ENCODE assay signal across 39 cellular contexts in the genomic region with DNA sequence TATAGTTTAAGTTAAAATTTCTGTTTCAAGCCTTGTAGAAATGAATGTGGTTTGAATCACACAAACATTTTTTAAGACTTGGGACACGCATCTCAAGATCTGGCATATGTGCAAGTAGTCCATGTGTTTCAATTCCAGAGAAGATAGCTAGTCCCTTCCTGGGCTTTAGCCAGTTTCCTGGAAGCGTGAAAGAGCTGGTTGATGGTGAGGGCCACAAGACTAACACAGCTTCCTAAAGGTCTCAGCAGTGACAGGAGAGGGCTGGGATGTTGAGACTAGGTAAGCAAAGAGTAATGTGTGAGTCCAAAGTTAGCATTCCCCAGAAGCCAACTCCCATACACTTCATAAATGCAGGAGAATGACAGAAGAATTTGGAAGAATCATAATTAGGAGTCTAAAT.
"Had no signal": no experiment of that assay in that cellular context is flagged by ENCODE, and none has a peak within 500 bp of the region (broad histone marks: within the 10 kb centered on the region; RNA-seq: fewer than 3 reads in every experiment).

No MANE protein-coding gene starts in this region.

- DNase-seq: activated CD4-positive, alpha-beta memory T cell treated with anti-CD3 and anti-CD28 coated beads, Interleukin-2, amount 10 ng/mL, durations not matched to agents 7 days and 5 days; activated CD4-positive, alpha-beta T cell treated with anti-CD3 and anti-CD28 coated beads for 1 hour; activated CD4-positive, alpha-beta T cell treated with anti-CD3 and anti-CD28 coated beads for 36 hours; activated CD4-positive, alpha-beta T cell treated with anti-CD3 and anti-CD28 coated beads for 48 hours; activated CD4-positive, alpha-beta T cell treated with anti-CD3 and anti-CD28 coated beads, Interleukin-2, amount 10 ng/mL, durations not matched to agents 7 days and 5 days; activated CD4-positive, alpha-beta T cell treated with anti-CD3 and anti-CD28 coated beads, Interleukin-2, amount 50 U/mL, for 48 hours; activated CD4-positive, CD25-positive, alpha-beta regulatory T cell; activated CD8-positive, alpha-beta memory T cell treated with anti-CD3 and anti-CD28 coated beads for 24 hours; activated CD8-positive, alpha-beta memory T cell treated with anti-CD3 and anti-CD28 coated beads, Interleukin-2, amount 10 ng/mL, durations not matched to agents 7 days and 5 days; activated CD8-positive, alpha-beta memory T cell treated with anti-CD3 and anti-CD28 coated beads, Interleukin-2, amount 50 U/mL, for 48 hours; activated CD8-positive, alpha-beta T cell treated with anti-CD3 and anti-CD28 coated beads, Interleukin-2, amount 10 ng/mL, durations not matched to agents 7 days and 5 days; activated effector memory CD4-positive, alpha-beta T cell treated with Interleukin-2 at 50 U/mL for 16 hours; activated gamma-delta T cell; activated naive CD4-positive, alpha-beta T cell treated with anti-CD3 and anti-CD28 coated beads, Interleukin-2, amount 10 ng/mL, durations not matched to agents 7 days and 5 days; activated naive CD4-positive, alpha-beta T cell treated with Interleukin-2 at 50 U/mL for 16 hours; activated naive CD8-positive, alpha-beta T cell treated with anti-CD3 and anti-CD28 coated beads, Interleukin-2, amount 10 ng/mL, durations not matched to agents 7 days and 5 days; activated naive CD8-positive, alpha-beta T cell treated with anti-CD3 and anti-CD28 coated beads, Interleukin-2, amount 50 U/mL, for 24 hours; activated T-cell treated with anti-CD3 and anti-CD28 coated beads, Interleukin-2, amount 50 U/mL, for 24 hours; activated T-cell treated with anti-CD3 and anti-CD28 coated beads, Interleukin-2, amount 50 U/mL, for 48 hours; amygdala; anterior cingulate cortex; caudate nucleus; cerebellar nuclear complex; T-helper 1 cell; T-helper 2 cell; T-helper 9 cell had no signal

- H3K27ac Mint-ChIP-seq: activated CD4-positive, alpha-beta memory T cell treated with anti-CD3 and anti-CD28 coated beads, Interleukin-2, amount 10 ng/mL, durations not matched to agents 7 days and 5 days; activated CD4-positive, alpha-beta T cell treated with anti-CD3 and anti-CD28 coated beads for 36 hours; activated CD4-positive, alpha-beta T cell treated with anti-CD3 and anti-CD28 coated beads, Interleukin-2, amount 10 ng/mL, durations not matched to agents 7 days and 5 days; activated CD8-positive, alpha-beta memory T cell treated with anti-CD3 and anti-CD28 coated beads, Interleukin-2, amount 10 ng/mL, durations not matched to agents 7 days and 5 days; activated CD8-positive, alpha-beta T cell treated with anti-CD3 and anti-CD28 coated beads, Interleukin-2, amount 10 ng/mL, durations not matched to agents 7 days and 5 days; activated naive CD4-positive, alpha-beta T cell treated with anti-CD3 and anti-CD28 coated beads, Interleukin-2, amount 10 ng/mL, durations not matched to agents 7 days and 5 days; activated naive CD4-positive, alpha-beta T cell treated with anti-CD3 and anti-CD28 coated beads, Interleukin-2, amount 50 U/mL, for 24 hours; activated naive CD8-positive, alpha-beta T cell; activated naive CD8-positive, alpha-beta T cell treated with anti-CD3 and anti-CD28 coated beads, Interleukin-2, amount 10 ng/mL, durations not matched to agents 7 days and 5 days; activated naive CD8-positive, alpha-beta T cell treated with anti-CD3 and anti-CD28 coated beads, Interleukin-2, amount 50 U/mL, for 24 hours; activated T-cell treated with anti-CD3 and anti-CD28 coated beads, Interleukin-2, amount 50 U/mL, for 24 hours; activated T-helper 2 cell treated with anti-CD3 and anti-CD28 coated beads, Interferon-gamma antibody, Interleukin-2, Interleukin-4, amounts not matched to agents 10 μg/mL and 5 μg/mL and 100 μg/mL, durations not matched to agents 14 hours and 24 hours and 36 hours; brain; T-helper 1 cell treated with Interleukin-12 subunit alpha and Interleukin-12 subunit beta and Interleukin-4 antibody, amounts not matched to agents 30 μg/mL and 1 μg/mL, for 36 hours; T-helper 2 cell treated with Interferon-gamma antibody and Interleukin-4, amounts not matched to agents 5 μg/mL and 100 μg/mL, for 36 hours had no signal

- H3K9me3 Mint-ChIP-seq: activated CD4-positive, alpha-beta memory T cell treated with anti-CD3 and anti-CD28 coated beads, Interleukin-2, amount 10 ng/mL, durations not matched to agents 7 days and 5 days; activated CD4-positive, alpha-beta T cell treated with anti-CD3 and anti-CD28 coated beads, Interleukin-2, amount 10 ng/mL, durations not matched to agents 7 days and 5 days; activated naive CD4-positive, alpha-beta T cell treated with anti-CD3 and anti-CD28 coated beads, Interleukin-2, amount 10 ng/mL, durations not matched to agents 7 days and 5 days; activated naive CD4-positive, alpha-beta T cell treated with anti-CD3 and anti-CD28 coated beads, Interleukin-2, amount 50 U/mL, for 24 hours; activated naive CD8-positive, alpha-beta T cell treated with anti-CD3 and anti-CD28 coated beads, Interleukin-2, amount 10 ng/mL, durations not matched to agents 7 days and 5 days; activated T-cell treated with anti-CD3 and anti-CD28 coated beads, Interleukin-2, amount 50 U/mL, for 24 hours; activated T-helper 2 cell treated with anti-CD3 and anti-CD28 coated beads, Interferon-gamma antibody, Interleukin-2, Interleukin-4, amounts not matched to agents 10 μg/mL and 5 μg/mL and 100 μg/mL, durations not matched to agents 14 hours and 24 hours and 36 hours; brain; T-helper 1 cell treated with Interleukin-12 subunit alpha and Interleukin-12 subunit beta and Interleukin-4 antibody, amounts not matched to agents 30 μg/mL and 1 μg/mL, for 36 hours; T-helper 2 cell treated with Interferon-gamma antibody and Interleukin-4, amounts not matched to agents 5 μg/mL and 100 μg/mL, for 36 hours had no signal

- H3K4me1 ChIP-seq: ascending aorta had no signal

- H3K4me1 Mint-ChIP-seq: activated CD4-positive, alpha-beta memory T cell treated with anti-CD3 and anti-CD28 coated beads, Interleukin-2, amount 10 ng/mL, durations not matched to agents 7 days and 5 days; activated CD4-positive, alpha-beta T cell treated with anti-CD3 and anti-CD28 coated beads for 36 hours; activated CD4-positive, alpha-beta T cell treated with anti-CD3 and anti-CD28 coated beads, Interleukin-2, amount 10 ng/mL, durations not matched to agents 7 days and 5 days; activated CD8-positive, alpha-beta memory T cell treated with anti-CD3 and anti-CD28 coated beads, Interleukin-2, amount 10 ng/mL, durations not matched to agents 7 days and 5 days; activated naive CD4-positive, alpha-beta T cell treated with anti-CD3 and anti-CD28 coated beads, Interleukin-2, amount 10 ng/mL, durations not matched to agents 7 days and 5 days; activated naive CD4-positive, alpha-beta T cell treated with anti-CD3 and anti-CD28 coated beads, Interleukin-2, amount 50 U/mL, for 24 hours; activated naive CD8-positive, alpha-beta T cell treated with anti-CD3 and anti-CD28 coated beads, Interleukin-2, amount 10 ng/mL, durations not matched to agents 7 days and 5 days; activated naive CD8-positive, alpha-beta T cell treated with anti-CD3 and anti-CD28 coated beads, Interleukin-2, amount 50 U/mL, for 24 hours; brain; central memory CD8-positive, alpha-beta T cell had no signal

- H3K27me3 Mint-ChIP-seq: activated CD4-positive, alpha-beta memory T cell treated with anti-CD3 and anti-CD28 coated beads, Interleukin-2, amount 10 ng/mL, durations not matched to agents 7 days and 5 days; activated CD4-positive, alpha-beta T cell treated with anti-CD3 and anti-CD28 coated beads for 36 hours; activated CD4-positive, alpha-beta T cell treated with anti-CD3 and anti-CD28 coated beads, Interleukin-2, amount 10 ng/mL, durations not matched to agents 7 days and 5 days; activated CD8-positive, alpha-beta memory T cell treated with anti-CD3 and anti-CD28 coated beads, Interleukin-2, amount 10 ng/mL, durations not matched to agents 7 days and 5 days; activated naive CD4-positive, alpha-beta T cell treated with anti-CD3 and anti-CD28 coated beads, Interleukin-2, amount 10 ng/mL, durations not matched to agents 7 days and 5 days; activated naive CD4-positive, alpha-beta T cell treated with anti-CD3 and anti-CD28 coated beads, Interleukin-2, amount 50 U/mL, for 24 hours; activated naive CD8-positive, alpha-beta T cell; activated naive CD8-positive, alpha-beta T cell treated with anti-CD3 and anti-CD28 coated beads, Interleukin-2, amount 10 ng/mL, durations not matched to agents 7 days and 5 days; activated T-cell treated with anti-CD3 and anti-CD28 coated beads, Interleukin-2, amount 50 U/mL, for 24 hours; brain; central memory CD8-positive, alpha-beta T cell had no signal

- H3K36me3 Mint-ChIP-seq: activated CD8-positive, alpha-beta memory T cell treated with anti-CD3 and anti-CD28 coated beads, Interleukin-2, amount 10 ng/mL, durations not matched to agents 7 days and 5 days; activated naive CD4-positive, alpha-beta T cell treated with anti-CD3 and anti-CD28 coated beads, Interleukin-2, amount 10 ng/mL, durations not matched to agents 7 days and 5 days; activated naive CD4-positive, alpha-beta T cell treated with anti-CD3 and anti-CD28 coated beads, Interleukin-2, amount 50 U/mL, for 24 hours; activated naive CD8-positive, alpha-beta T cell; activated naive CD8-positive, alpha-beta T cell treated with anti-CD3 and anti-CD28 coated beads, Interleukin-2, amount 10 ng/mL, durations not matched to agents 7 days and 5 days; brain had no signal

- H3K9me3 ChIP-seq: ascending aorta had no signal

- H3K36me3 ChIP-seq: ascending aorta, cardiac muscle cell had no signal

- FAIRE-seq: bronchial epithelial cell, TTC549 had no signal

- H3K27ac ChIP-seq: ascending aorta, cardiac muscle cell, VCaP had no signal

- H3K4me3 Mint-ChIP-seq: activated CD4-positive, alpha-beta memory T cell treated with anti-CD3 and anti-CD28 coated beads, Interleukin-2, amount 10 ng/mL, durations not matched to agents 7 days and 5 days; activated CD4-positive, alpha-beta T cell treated with anti-CD3 and anti-CD28 coated beads for 36 hours; activated CD4-positive, alpha-beta T cell treated with anti-CD3 and anti-CD28 coated beads, Interleukin-2, amount 10 ng/mL, durations not matched to agents 7 days and 5 days; activated CD8-positive, alpha-beta memory T cell treated with anti-CD3 and anti-CD28 coated beads, Interleukin-2, amount 10 ng/mL, durations not matched to agents 7 days and 5 days; activated CD8-positive, alpha-beta T cell treated with anti-CD3 and anti-CD28 coated beads, Interleukin-2, amount 10 ng/mL, durations not matched to agents 7 days and 5 days; activated naive CD4-positive, alpha-beta T cell treated with anti-CD3 and anti-CD28 coated beads, Interleukin-2, amount 10 ng/mL, durations not matched to agents 7 days and 5 days; activated naive CD4-positive, alpha-beta T cell treated with anti-CD3 and anti-CD28 coated beads, Interleukin-2, amount 50 U/mL, for 24 hours; activated naive CD8-positive, alpha-beta T cell; activated naive CD8-positive, alpha-beta T cell treated with anti-CD3 and anti-CD28 coated beads, Interleukin-2, amount 10 ng/mL, durations not matched to agents 7 days and 5 days; activated naive CD8-positive, alpha-beta T cell treated with anti-CD3 and anti-CD28 coated beads, Interleukin-2, amount 50 U/mL, for 24 hours; activated T-cell treated with anti-CD3 and anti-CD28 coated beads, Interleukin-2, amount 50 U/mL, for 24 hours; brain; central memory CD8-positive, alpha-beta T cell; T-helper 1 cell treated with Interleukin-12 subunit alpha and Interleukin-12 subunit beta and Interleukin-4 antibody, amounts not matched to agents 30 μg/mL and 1 μg/mL, for 36 hours; T-helper 2 cell treated with Interferon-gamma antibody and Interleukin-4, amounts not matched to agents 5 μg/mL and 100 μg/mL, for 36 hours had no signal

- H3K4me3 ChIP-seq: ascending aorta, cardiac muscle cell had no signal

- H3K27me3 ChIP-seq: ascending aorta, cardiac muscle cell had no signal

- ATAC-seq: activated CD4-positive, alpha-beta T cell treated with anti-CD3 and anti-CD28 coated beads for 36 hours; activated CD4-positive, CD25-positive, alpha-beta regulatory T cell treated with anti-CD3 and anti-CD28 coated beads, Interleukin-2, amount 50 U/mL, for 24 hours; activated CD8-positive, alpha-beta memory T cell treated with anti-CD3 and anti-CD28 coated beads, Interleukin-2, amount 10 ng/mL, durations not matched to agents 7 days and 5 days; activated CD8-positive, alpha-beta T cell treated with anti-CD3 and anti-CD28 coated beads, Interleukin-2, amount 10 ng/mL, durations not matched to agents 7 days and 5 days; activated naive CD8-positive, alpha-beta T cell treated with anti-CD3 and anti-CD28 coated beads, Interleukin-2, amount 50 U/mL, for 24 hours had no signal
